Comparison of ENCODE assay signal across 25 cellular contexts in genomic region chr1:145967288-145967687, GRCh38.
"Had no signal": no experiment of that assay in that cellular context is flagged by ENCODE, and none has a peak within 500 bp of the region (broad histone marks: within the 10 kb centered on the region; RNA-seq: fewer than 3 reads in every experiment).

No MANE protein-coding gene starts in this region.

- H3K36me3 Mint-ChIP-seq: type B pancreatic cell had no signal

- H3K27ac Mint-ChIP-seq: mesothelial cell of epicardium, nephron progenitor cell, type B pancreatic cell had no signal

- H3K4me3 Mint-ChIP-seq: mesothelial cell of epicardium, nephron progenitor cell, type B pancreatic cell had no signal

- ATAC-seq: heart right ventricle; left colon; naive thymus-derived CD8-positive, alpha-beta T cell; pancreas; right lobe of liver had no signal

- DNase-seq: dermis blood vessel endothelial cell; effector memory CD4-positive, alpha-beta T cell; erythroblast; esophagus squamous epithelium; foreskin melanocyte; glutamatergic neuron; heart right ventricle; hippocampal formation; kidney glomerular epithelial cell; left colon; mesenchymal stem cell; naive thymus-derived CD8-positive, alpha-beta T cell; nephron progenitor cell; occipital lobe; pancreas; retina; right lobe of liver; small intestine; stimulated activated CD4-positive, alpha-beta T cell treated with anti-CD3 and anti-CD28 coated beads, Interleukin-15, amount 100 ng/mL, for 24 hours; stimulated activated CD4-positive, alpha-beta T cell treated with anti-CD3 and anti-CD28 coated beads, Interleukin-2, amount 100 ng/mL, for 48 hours; stimulated activated naive CD4-positive, alpha-beta T cell; stomach; thyroid gland had no signal

- H3K27me3 Mint-ChIP-seq: naive thymus-derived CD8-positive, alpha-beta T cell had no signal

- H3K9me3 Mint-ChIP-seq: type B pancreatic cell had no signal
